30 cellular contexts compared by ENCODE assay signal in the genomic region with DNA sequence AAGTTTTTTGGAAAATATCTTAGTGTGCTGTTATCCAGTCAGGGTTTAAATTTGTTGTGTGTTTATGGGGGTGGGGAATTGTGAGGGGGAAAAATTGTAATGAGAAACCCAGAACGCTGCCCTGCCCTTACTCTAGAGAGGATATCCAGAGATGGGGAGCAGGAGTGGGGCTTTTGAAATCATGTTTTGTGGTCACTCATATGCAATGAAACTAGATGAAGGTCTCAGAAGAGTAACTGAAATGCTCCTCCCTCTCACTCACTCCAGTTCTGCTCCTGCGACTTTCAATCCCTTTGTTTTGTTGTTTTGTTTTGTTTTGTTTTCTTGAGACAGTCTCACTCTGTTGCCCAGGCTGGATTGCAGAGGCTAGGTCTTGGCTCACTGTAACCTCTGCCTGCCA.
"Had no signal": no experiment of that assay in that cellular context is flagged by ENCODE, and none has a peak within 500 bp of the region (broad histone marks: within the 10 kb centered on the region; RNA-seq: fewer than 3 reads in every experiment).

No MANE protein-coding gene starts in this region.

- DNase-seq: activated CD4-positive, alpha-beta memory T cell treated with anti-CD3 and anti-CD28 coated beads for 36 hours; activated CD4-positive, alpha-beta T cell treated with anti-CD3 and anti-CD28 coated beads, Interleukin-2, amount 10 ng/mL, durations not matched to agents 7 days and 5 days; activated CD4-positive, CD25-positive, alpha-beta regulatory T cell; activated CD8-positive, alpha-beta memory T cell treated with anti-CD3 and anti-CD28 coated beads for 24 hours; activated gamma-delta T cell; activated naive CD4-positive, alpha-beta T cell treated with anti-CD3 and anti-CD28 coated beads, Interleukin-2, amount 10 ng/mL, durations not matched to agents 7 days and 5 days; activated naive CD8-positive, alpha-beta T cell treated with anti-CD3 and anti-CD28 coated beads for 36 hours; activated T-cell treated with anti-CD3 and anti-CD28 coated beads, Interleukin-2, amount 50 U/mL, for 4 hours; brain microvascular endothelial cell; cerebellar nuclear complex; Kasumi-1; NCI-H1436 treated with DMSO at 0.1 percent for 48 hours; NCI-H187; NCI-H2081; NCI-H2171; NCI-H345; NCI-H510A; NCI-H526 treated with DMSO at 0.1 percent for 48 hours; NK-92 treated with Interleukin-12 subunit alpha and Interleukin-12 subunit beta, amount 100 ng/mL, for 24 hours; PC-3; SHP77; SW 1271; T-helper 17 cell; T-helper 9 cell had no signal

- H3K4me3 ChIP-seq: cardiac muscle cell, K562, SJSA1 had no signal

- H3K4me1 ChIP-seq: SJSA1 had no signal

- H3K9me3 ChIP-seq: SJSA1 had no signal

- H3K36me3 ChIP-seq: brain microvascular endothelial cell, cardiac muscle cell, SJSA1 had no signal

- ATAC-seq: activated T-cell treated with anti-CD3 and anti-CD28 coated beads, Interleukin-2, amount 50 U/mL, for 4 hours; activated T-helper 17 cell treated with anti-CD3 and anti-CD28 coated beads, Interleukin-2, amount 50 U/mL, for 72 hours; K562; PC-3; SK-N-SH treated with all-trans-retinoic acid at 6 μM for 48 hours; T-helper 17 cell had no signal

- H3K27ac ChIP-seq: brain microvascular endothelial cell, cardiac muscle cell, SJSA1, VCaP had no signal

- H3K27me3 ChIP-seq: brain microvascular endothelial cell, cardiac muscle cell had no signal
